Comparison of ENCODE assay signal across 10 cellular contexts in genomic region chrX:65273152-65273551, GRCh38.
"Had no signal": no experiment of that assay in that cellular context is flagged by ENCODE, and none has a peak within 500 bp of the region (broad histone marks: within the 10 kb centered on the region; RNA-seq: fewer than 3 reads in every experiment).

No MANE protein-coding gene starts in this region.

- DNase-seq: GM23248, GOT3, H7, H9, HCEC 1CT, HFFc6 had no signal

- H3K27ac ChIP-seq: GM23248 had no signal

- H3K9me3 ChIP-seq: HAP-1 had no signal

- H3K4me3 ChIP-seq: GM23248, GM23338, HAP-1 had no signal

- H2AFZ ChIP-seq: GM23248, GM23338 had no signal

- H3K4me1 ChIP-seq: HAP-1 had no signal

- H3K9ac ChIP-seq: GM23248 had no signal

- H3K4me2 ChIP-seq: GM23338 had no signal

- H3K36me3 ChIP-seq: HAP-1 had no signal

- ATAC-seq: GM23338, HCT116 had no signal

- FAIRE-seq: H54 had no signal
